Comparison of ENCODE assay signal across 1 cellular context in the genomic region with DNA sequence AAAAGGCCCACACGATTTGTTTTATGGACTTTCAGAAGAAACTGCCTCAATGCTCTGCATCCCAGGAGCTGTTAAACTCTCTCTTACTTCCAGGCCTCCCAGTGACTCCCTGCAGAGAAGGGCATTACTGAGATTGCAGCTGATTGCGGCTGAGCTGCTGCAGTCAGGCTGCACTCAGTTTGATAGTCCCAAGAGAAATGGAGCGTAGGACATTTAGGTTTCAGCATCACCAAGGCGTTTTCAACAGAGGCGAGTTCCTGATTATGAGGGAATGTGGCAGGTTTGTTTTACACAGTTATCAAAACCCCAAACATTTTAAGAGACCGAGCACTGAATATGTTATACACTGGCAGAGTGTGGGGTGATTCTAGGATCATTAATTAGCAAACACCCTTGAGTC.
TF ChIP-seq lines count a peak whose summit lies in the region.

No MANE protein-coding gene starts in this region.

TF ChIP-seq in SK-N-SH treated with all-trans-retinoic acid at 6 μM for 48 hours, 23 proteins besides CTCF, POLR2A, EP300 and RAD21 (continued from another document):
- TF ChIP-seq ARNTL (CRISPR knock-in tag; IDR thresholded peaks at IDR 0.05; ENCODE audit: borderline replicate concordance, low read depth) (no peak), ZNF8 (CRISPR knock-in tag; IDR thresholded peaks at IDR 0.05) (no peak), PATZ1 (CRISPR knock-in tag; IDR thresholded peaks at IDR 0.05; ENCODE audit: borderline replicate concordance) (no peak), ZNF70 (CRISPR knock-in tag; IDR thresholded peaks at IDR 0.05) (no peak), CSDC2 (CRISPR knock-in tag; IDR thresholded peaks at IDR 0.05) (no peak), TOX (CRISPR knock-in tag; IDR thresholded peaks at IDR 0.05; ENCODE audit: borderline replicate concordance) (no peak), CSRNP3 (CRISPR knock-in tag; IDR thresholded peaks at IDR 0.05) (no peak)
- TF ChIP-seq, protein P1, sequence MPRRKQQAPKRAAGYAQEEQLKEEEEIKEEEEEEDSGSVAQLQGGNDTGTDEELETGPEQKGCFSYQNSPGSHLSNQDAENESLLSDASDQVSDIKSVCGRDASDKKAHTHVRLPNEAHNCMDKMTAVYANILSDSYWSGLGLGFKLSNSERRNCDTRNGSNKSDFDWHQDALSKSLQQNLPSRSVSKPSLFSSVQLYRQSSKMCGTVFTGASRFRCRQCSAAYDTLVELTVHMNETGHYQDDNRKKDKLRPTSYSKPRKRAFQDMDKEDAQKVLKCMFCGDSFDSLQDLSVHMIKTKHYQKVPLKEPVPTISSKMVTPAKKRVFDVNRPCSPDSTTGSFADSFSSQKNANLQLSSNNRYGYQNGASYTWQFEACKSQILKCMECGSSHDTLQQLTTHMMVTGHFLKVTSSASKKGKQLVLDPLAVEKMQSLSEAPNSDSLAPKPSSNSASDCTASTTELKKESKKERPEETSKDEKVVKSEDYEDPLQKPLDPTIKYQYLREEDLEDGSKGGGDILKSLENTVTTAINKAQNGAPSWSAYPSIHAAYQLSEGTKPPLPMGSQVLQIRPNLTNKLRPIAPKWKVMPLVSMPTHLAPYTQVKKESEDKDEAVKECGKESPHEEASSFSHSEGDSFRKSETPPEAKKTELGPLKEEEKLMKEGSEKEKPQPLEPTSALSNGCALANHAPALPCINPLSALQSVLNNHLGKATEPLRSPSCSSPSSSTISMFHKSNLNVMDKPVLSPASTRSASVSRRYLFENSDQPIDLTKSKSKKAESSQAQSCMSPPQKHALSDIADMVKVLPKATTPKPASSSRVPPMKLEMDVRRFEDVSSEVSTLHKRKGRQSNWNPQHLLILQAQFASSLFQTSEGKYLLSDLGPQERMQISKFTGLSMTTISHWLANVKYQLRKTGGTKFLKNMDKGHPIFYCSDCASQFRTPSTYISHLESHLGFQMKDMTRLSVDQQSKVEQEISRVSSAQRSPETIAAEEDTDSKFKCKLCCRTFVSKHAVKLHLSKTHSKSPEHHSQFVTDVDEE (CRISPR knock-in tag; IDR thresholded peaks at IDR 0.05) = no peak
TF ChIP-seq in SK-N-SH treated with all-trans-retinoic acid at 6 μM for 48 hours: peak in this region for 0.
